In the genomic region with DNA sequence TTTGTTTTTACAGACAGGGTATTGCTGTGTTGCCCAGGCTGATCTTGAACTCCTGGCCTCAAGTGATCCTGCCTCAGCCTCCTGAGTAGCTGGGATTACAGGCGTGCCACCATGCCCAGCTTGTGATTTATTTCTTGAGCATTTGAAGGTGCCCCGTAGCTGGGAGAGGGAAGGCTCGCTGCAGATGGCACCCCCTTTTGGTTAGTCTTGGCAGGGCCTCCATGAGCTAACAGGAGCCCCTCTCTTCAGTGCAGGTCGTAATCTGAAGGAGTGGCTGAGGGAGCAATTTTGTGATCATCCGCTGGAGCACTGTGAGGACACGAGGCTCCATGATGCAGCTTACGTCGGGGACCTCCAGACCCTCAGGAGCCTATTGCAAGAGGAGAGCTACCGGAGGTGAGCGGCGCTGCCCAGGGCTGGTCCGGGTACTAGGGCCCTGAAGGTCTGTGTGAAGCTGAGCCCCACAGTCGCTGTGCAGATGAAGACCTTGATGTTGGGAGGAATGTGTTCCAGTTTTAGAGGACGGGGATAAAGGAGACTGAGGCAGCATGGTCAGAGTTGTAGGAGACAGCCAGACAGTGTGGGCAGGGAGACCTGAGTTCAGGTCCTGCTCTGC, we compare ENCODE assay signal across 20 cellular contexts. TPM values are rescaled to one million over a fixed set of nuclear protein-coding genes. Genes with fewer than 3 reads are reported as not detected.
DNase-seq lines count a peak whose midpoint lies in the region; ATAC-seq and TF ChIP-seq lines count a peak whose summit lies in the region.
"Had no signal": no experiment of that assay in that cellular context is flagged by ENCODE, and none has a peak within 500 bp of the region (broad histone marks: within the 10 kb centered on the region; RNA-seq: fewer than 3 reads in every experiment).

No MANE protein-coding gene starts in this region.

- H2BK15ac ChIP-seq in neuronal stem cell (ENCODE audit: low read length) = no peak overlapping the region

- peaks cover 6% of the 10 kb centered on the region for H3K79me1 ChIP-seq in neuronal stem cell (ENCODE audit: low read depth, low read length)

- H3K79me2 ChIP-seq in DND-41 (ENCODE audit: insufficient read depth, low read length) = peaks cover 93% of the 10 kb centered on the region

- H2AFZ ChIP-seq in DND-41 (ENCODE audit: low read depth, low read length) (no peak overlapping the region), neuronal stem cell (ENCODE audit: low read length) (no peak overlapping the region)
- H2AFZ ChIP-seq: hepatocyte, PC-9 had no signal

- no peak overlapping the region for H4K8ac ChIP-seq in neuronal stem cell (ENCODE audit: low read depth, low read length)

- H3K14ac ChIP-seq in neuronal stem cell (ENCODE audit: low read length) = no peak overlapping the region

- H3K4me1 ChIP-seq in DND-41 (ENCODE audit: insufficient read depth, low read length) (peaks cover 11% of the 10 kb centered on the region), HEK293 (ENCODE audit: control insufficient read depth, insufficient read depth, low read length) (peaks cover 3% of the 10 kb centered on the region), mesodermal cell (ENCODE audit: control insufficient read depth, insufficient read depth, low read length, poor library complexity, severe bottlenecking) (no peaks in the 10 kb centered on the region), neuronal stem cell (ENCODE audit: control insufficient read depth in 2 of 2, insufficient read depth in 1 of 2, low read depth in 1 of 2, low read length in 2 of 2) (peaks cover 0 to 1% of the 10 kb centered on the region in 2 donors), Peyer's patch (peaks cover 0 to 2% (median 0%) of the 10 kb centered on the region in 4 donors)
- H3K4me1 ChIP-seq: BE2C had no signal

- H3K9ac ChIP-seq in DND-41 (ENCODE audit: low read depth, low read length) = no peak overlapping the region
- H3K9ac ChIP-seq in neuronal stem cell (ENCODE audit: low read depth, low read length, poor library complexity) = no peak overlapping the region

- no peak overlapping the region for H2BK12ac ChIP-seq in neuronal stem cell (ENCODE audit: low read length)

- H3K36me3 ChIP-seq in DND-41 (ENCODE audit: insufficient read depth, low read length) (peaks cover 72% of the 10 kb centered on the region), HEK293 (ENCODE audit: control insufficient read depth in 2 of 2, insufficient read depth in 1 of 2, low read length in 2 of 2) (peaks cover 24 to 58% of the 10 kb centered on the region in 2 experiments; a peak in 2 of 3 replicates), mesodermal cell (ENCODE audit: control insufficient read depth, insufficient read depth, low read length) (peaks cover 87% of the 10 kb centered on the region), neuronal stem cell (replicated peaks in 1 of 2; ENCODE audit: control insufficient read depth in 2 of 2, insufficient read depth in 2 of 2, low read length in 2 of 2) (peaks cover 22 to 78% of the 10 kb centered on the region in 2 donors), Peyer's patch (peaks cover 0 to 50% (median 0%) of the 10 kb centered on the region in 3 donors)

- CTCF ChIA-PET in HEK293 (lab: Yijun Ruan, JAX) = interaction anchor here (0.7 kb wide), 1 partner anchor 12 kb away, joined by 3 read pairs; no protein-coding TSS in a partner anchor

- 0 out of 3 replicates have a peak, but pooled peaks have one; percentile 29 for ATAC-seq in DND-41 (ENCODE audit: insufficient read depth, low read depth)
- no peak for ATAC-seq in HG02885 (IDR thresholded peaks at IDR 0.05; ENCODE audit: poor library complexity, unreplicated experiment)

- H2AK5ac ChIP-seq in neuronal stem cell (ENCODE audit: low read depth, low read length) = no peak overlapping the region

- H3K27me3 ChIP-seq in DND-41 (ENCODE audit: insufficient read depth, low read length, poor library complexity) (no peaks in the 10 kb centered on the region), neuronal stem cell (ENCODE audit: control insufficient read depth in 3 of 3, insufficient read depth in 3 of 3, low read depth in 1 of 3, low read length in 3 of 3) (no peaks in the 10 kb centered on the region), Peyer's patch (no peaks in the 10 kb centered on the region)
- H3K27me3 ChIP-seq: BE2C, hepatocyte, tibial nerve had no signal

- H3K18ac ChIP-seq in neuronal stem cell (ENCODE audit: low read length) = no peak overlapping the region

- H2BK120ac ChIP-seq in neuronal stem cell (ENCODE audit: low read depth, low read length) = no peak overlapping the region

- H3K27ac ChIP-seq in DND-41 (ENCODE audit: low read length) (no peak overlapping the region), HEK293 (ENCODE audit: extremely low read depth, low read depth, low read length) (no peak overlapping the region), mesodermal cell (ENCODE audit: low read depth, low read length, severe bottlenecking) (peak overlapping the region; percentile 10), neuronal stem cell (replicated peaks; ENCODE audit: low read length) (no peak overlapping the region), Peyer's patch (no peak overlapping the region)
- H3K27ac ChIP-seq: hepatocyte, PC-9, tibial nerve had no signal

- H3K9me3 ChIP-seq in DND-41 (ENCODE audit: insufficient read depth, low read length, severe bottlenecking) (peaks cover 5% of the 10 kb centered on the region), HEK293 (ENCODE audit: control insufficient read depth, insufficient read depth, low read depth, low read length) (no peaks in the 10 kb centered on the region), mesodermal cell (ENCODE audit: control insufficient read depth, low read length) (peaks cover 10% of the 10 kb centered on the region), neuronal stem cell (replicated peaks in 1 of 2; ENCODE audit: control insufficient read depth in 2 of 2, insufficient read depth in 1 of 2, low read depth in 1 of 2, low read length in 2 of 2) (peaks cover 7 to 18% of the 10 kb centered on the region in 2 donors), Peyer's patch (no peaks in the 10 kb centered on the region)
- H3K9me3 ChIP-seq: BE2C had no signal

- H3K4me2 ChIP-seq in DND-41 (ENCODE audit: insufficient read depth, low read length) (no peak overlapping the region), neuronal stem cell (ENCODE audit: insufficient read depth, low read length, poor library complexity, severe bottlenecking) (no peak overlapping the region)
- H3K4me2 ChIP-seq: hepatocyte, PC-9 had no signal

- no peak overlapping the region for H2BK5ac ChIP-seq in neuronal stem cell (ENCODE audit: low read length)

- POLR2A ChIA-PET in HEK293 (lab: Yijun Ruan, JAX) = interaction anchor here (0.5 to 0.7 kb wide), 2 partner anchors 45 to 373 kb away, joined by 3 read pairs; a partner anchor contains a TSS

- TF ChIP-seq POLR2A in Peyer's patch (IDR thresholded peaks at IDR 0.05) = no peak

- H3K23ac ChIP-seq in neuronal stem cell (ENCODE audit: low read depth, low read length, poor library complexity) = no peak overlapping the region

- WGBS in mesodermal cell (ENCODE audit: insufficient coverage in 2 of 2), 2 experiments = 93 to 97% methylated on average over 10 to 14 of the region's 14 CpGs
- no CpG with 5 or more reads among the region's 14 CpGs for WGBS in neuronal stem cell (ENCODE audit: extremely low coverage in 2 of 2, insufficient read length in 2 of 2, insufficient replicate concordance in 1 of 2), 2 donors

- H3K4me3 ChIP-seq in DND-41 (ENCODE audit: low read depth in 1 of 2, low read length in 2 of 2) = no peak overlapping the region
- H3K4me3 ChIP-seq in HEK293 (ENCODE audit: low read depth, low read length) = no peak overlapping the region
- H3K4me3 ChIP-seq in astrocyte of the cerebellum (ENCODE audit: low read depth, low read length) = no peak overlapping the region
- no peak overlapping the region for H3K4me3 ChIP-seq in mesodermal cell (ENCODE audit: extremely low read depth, insufficient read depth, low read length, poor library complexity, severe bottlenecking)
- H3K4me3 ChIP-seq in neuronal stem cell (ENCODE audit: low read length in 2 of 2) = no peak overlapping the region
- H3K4me3 ChIP-seq in Peyer's patch = no peak overlapping the region
- H3K4me3 ChIP-seq: hepatocyte, PC-9, tibial nerve had no signal

- TF ChIP-seq CTCF in DND-41 (IDR thresholded peaks at IDR 0.05; ENCODE audit: borderline replicate concordance, extremely low read depth, low read length, poor library complexity, severe bottlenecking) (peak; percentile 24), HEK293 (tag by site-specific recombination; IDR thresholded peaks at IDR 0.05) (no peak), astrocyte of the cerebellum (IDR thresholded peaks at IDR 0.05; ENCODE audit: low read depth, low read length, missing control alignments) (peak; percentile 3), Peyer's patch (IDR thresholded peaks at IDR 0.05) (no peak)

- H4K20me1 ChIP-seq in DND-41 (ENCODE audit: insufficient read depth, low read length) = peaks cover 44% of the 10 kb centered on the region

- in situ Hi-C loops in astrocyte of the cerebellum (cut with HindIII; ENCODE audit: low sequenced_read_pairs) = no loop called here

- DNase-seq in DND-41 = no peak
- no peak for DNase-seq in astrocyte of the cerebellum (ENCODE audit: low read depth)
- DNase-seq in neuronal stem cell (ENCODE audit: low spot score) = no peak
- DNase-seq in Peyer's patch = no peak
- DNase-seq in NCI-H82 (lab: John Stamatoyannopoulos, UW) = no peak
- DNase-seq: activated gamma-delta T cell; BE2C; effector CD8-positive, alpha-beta T cell; kidney glomerular epithelial cell; midbrain; NCI-H1048; NCI-H526 treated with DMSO at 0.1 percent for 48 hours; occipital lobe; PC-9; SW 1271 had no signal

- H3K4ac ChIP-seq in neuronal stem cell (ENCODE audit: low read length) = no peak overlapping the region

- H4K91ac ChIP-seq in neuronal stem cell (ENCODE audit: low read depth, low read length, poor library complexity) = no peak overlapping the region

RNA-seq across cellular contexts. Expression of a gene that starts 6.7 kb away (rescaled TPM):
- polyA plus RNA-seq in mesodermal cell (2013, experiment 1 of 2) = 26.8 TPM
- polyA plus RNA-seq in mesodermal cell (2013, experiment 2 of 2) = 22.2 TPM
- polyA plus RNA-seq in neuronal stem cell (2013, experiment 1 of 2) = 22.8 TPM
- polyA plus RNA-seq in neuronal stem cell (2013, experiment 2 of 2) = 20.5 TPM
- total RNA-seq in Peyer's patch = 10 to 100 TPM; 17.5 to 62.7 (median 24.9) TPM

Comparison
In these comparisons a context has a peak if more than half of its experiments do, and no peak if none do; other contexts are left out.
1. CTCF ChIP-seq: peak in DND-41 (single experiment) and astrocyte of the cerebellum (single experiment); none in HEK293 (single experiment) and Peyer's patch (0 of 6).